ENCODE assay signal across 18 cellular contexts in genomic region chr9:20087481-20087880, GRCh38.
"Had no signal": no experiment of that assay in that cellular context is flagged by ENCODE, and none has a peak within 500 bp of the region (broad histone marks: within the 10 kb centered on the region; RNA-seq: fewer than 3 reads in every experiment).

No MANE protein-coding gene starts in this region.

- H3K27me3 ChIP-seq: colonic mucosa, tibial nerve had no signal

- H3K27ac ChIP-seq: colonic mucosa, tibial nerve had no signal

- H3K4me1 ChIP-seq: colonic mucosa, tibial nerve had no signal

- ATAC-seq: activated CD4-positive, alpha-beta T cell treated with anti-CD3 and anti-CD28 coated beads for 36 hours; left lobe of liver had no signal

- H3K27ac Mint-ChIP-seq: activated CD4-positive, alpha-beta T cell treated with anti-CD3 and anti-CD28 coated beads for 36 hours; activated naive CD4-positive, alpha-beta T cell treated with anti-CD3 and anti-CD28 coated beads, Interleukin-2, amount 50 U/mL, for 24 hours; endodermal cell; nephron had no signal

- H3K4me1 Mint-ChIP-seq: activated CD4-positive, alpha-beta T cell treated with anti-CD3 and anti-CD28 coated beads for 36 hours; activated naive CD4-positive, alpha-beta T cell treated with anti-CD3 and anti-CD28 coated beads, Interleukin-2, amount 50 U/mL, for 24 hours; endodermal cell had no signal

- FAIRE-seq: frontal cortex, kidney, TTC549, urothelium cell line had no signal

- H3K4me3 Mint-ChIP-seq: activated CD4-positive, alpha-beta T cell treated with anti-CD3 and anti-CD28 coated beads for 36 hours; activated naive CD4-positive, alpha-beta T cell treated with anti-CD3 and anti-CD28 coated beads, Interleukin-2, amount 50 U/mL, for 24 hours; endodermal cell; nephron had no signal

- H3K9me3 ChIP-seq: colonic mucosa had no signal

- H3K9me3 Mint-ChIP-seq: endodermal cell had no signal

- H3K36me3 ChIP-seq: colonic mucosa, tibial nerve had no signal

- H3K27me3 Mint-ChIP-seq: activated naive CD4-positive, alpha-beta T cell treated with anti-CD3 and anti-CD28 coated beads, Interleukin-2, amount 50 U/mL, for 24 hours had no signal

- DNase-seq: activated CD4-positive, alpha-beta T cell treated with anti-CD3 and anti-CD28 coated beads for 36 hours; activated CD4-positive, alpha-beta T cell treated with anti-CD3 and anti-CD28 coated beads, Interleukin-2, amount 50 U/mL, for 48 hours; activated gamma-delta T cell; amniotic stem cell; caudate nucleus; colonic mucosa; endodermal cell; nucleus accumbens; stimulated activated naive CD4-positive, alpha-beta T cell treated with Interleukin-2 at 50 U/mL for 16 hours had no signal

- H3K4me3 ChIP-seq: colonic mucosa, lung, tibial nerve had no signal
